In genomic region chr1:36455386-36455785, GRCh38 we compare ENCODE assay signal across 15 cellular contexts.
"Had no signal": no experiment of that assay in that cellular context is flagged by ENCODE, and none has a peak within 500 bp of the region (broad histone marks: within the 10 kb centered on the region; RNA-seq: fewer than 3 reads in every experiment).

No MANE protein-coding gene starts in this region.

- H3K27me3 Mint-ChIP-seq: activated CD4-positive, alpha-beta T cell treated with anti-CD3 and anti-CD28 coated beads, Interleukin-2, amount 10 ng/mL, durations not matched to agents 24 days and 14 days; memory B cell had no signal

- DNase-seq: activated CD4-positive, alpha-beta T cell treated with anti-CD3 and anti-CD28 coated beads, Interleukin-2, amount 10 ng/mL, durations not matched to agents 24 days and 14 days; activated CD4-positive, CD25-positive, alpha-beta regulatory T cell; activated gamma-delta T cell; activated T-cell treated with anti-CD3 and anti-CD28 coated beads, Interleukin-2, amount 50 U/mL, for 48 hours; adrenal gland; hypothalamus; kidney glomerular epithelial cell; left ventricle myocardium superior; mucosa of descending colon; naive thymus-derived CD8-positive, alpha-beta T cell; right cardiac atrium; small intestine had no signal

- H3K9me3 Mint-ChIP-seq: activated CD4-positive, alpha-beta T cell treated with anti-CD3 and anti-CD28 coated beads, Interleukin-2, amount 10 ng/mL, durations not matched to agents 24 days and 14 days; memory B cell; naive thymus-derived CD8-positive, alpha-beta T cell had no signal

- H3K4me3 Mint-ChIP-seq: activated CD4-positive, alpha-beta T cell treated with anti-CD3 and anti-CD28 coated beads, Interleukin-2, amount 10 ng/mL, durations not matched to agents 24 days and 14 days; memory B cell; naive thymus-derived CD8-positive, alpha-beta T cell had no signal

- H3K27ac Mint-ChIP-seq: activated CD4-positive, alpha-beta T cell treated with anti-CD3 and anti-CD28 coated beads, Interleukin-2, amount 10 ng/mL, durations not matched to agents 24 days and 14 days; memory B cell had no signal

- H3K27ac ChIP-seq: adrenal gland, esophagus muscularis mucosa, thoracic aorta had no signal

- ATAC-seq: left ventricle myocardium superior; mucosa of descending colon; naive thymus-derived CD8-positive, alpha-beta T cell; right cardiac atrium had no signal
